In the genomic region with DNA sequence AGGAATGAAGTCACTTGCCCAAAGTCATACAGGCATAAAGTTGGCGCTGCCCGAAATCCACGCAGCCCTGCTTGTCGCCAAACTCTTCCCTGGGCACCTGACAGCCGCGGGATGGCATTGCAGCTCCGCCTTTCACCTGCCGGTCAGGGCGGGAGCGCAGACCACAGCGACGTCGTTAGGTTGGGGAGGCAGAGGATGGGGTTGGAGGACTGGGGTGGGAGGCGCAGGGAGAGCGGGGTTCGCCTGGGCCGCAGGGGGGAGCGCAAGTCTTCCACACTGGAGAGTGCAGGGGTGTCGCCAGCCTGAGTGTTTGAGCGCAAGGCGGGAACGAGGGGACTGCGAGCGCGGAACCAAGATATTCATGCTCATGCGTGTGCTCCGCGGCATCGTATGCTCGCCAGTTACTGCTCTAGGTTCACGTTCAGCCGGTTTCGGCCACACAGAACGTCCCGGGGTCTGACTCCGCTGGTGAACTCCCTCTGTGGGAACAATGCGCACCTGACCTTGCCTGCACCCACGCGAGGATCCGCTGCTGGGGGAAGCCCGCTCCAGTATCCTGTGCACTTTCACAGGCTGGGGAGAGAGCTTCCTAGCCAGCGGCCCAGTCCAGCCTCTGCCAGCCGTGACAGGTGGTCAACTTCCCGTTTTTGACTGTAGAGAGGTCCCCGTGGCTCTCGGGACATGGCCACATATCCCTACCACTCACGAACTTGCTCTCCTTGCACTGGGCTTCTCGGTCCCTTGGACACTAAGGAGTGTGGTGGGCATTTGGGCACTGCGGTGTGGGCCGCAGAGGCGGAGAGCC, we compare ENCODE assay signal across 8 cellular contexts. TPM values are rescaled to one million over a fixed set of nuclear protein-coding genes. Genes with fewer than 3 reads are reported as not detected.
DNase-seq lines count a peak whose midpoint lies in the region; ATAC-seq and TF ChIP-seq lines count a peak whose summit lies in the region.

No MANE protein-coding gene starts in this region.

- DNase-seq in CD4-positive, alpha-beta T cell: no peak
- no peak for DNase-seq in HFF-Myc (ENCODE audit: extremely low read depth, low read depth)
- DNase-seq in activated CD4-positive, alpha-beta memory T cell treated with anti-CD3 and anti-CD28 coated beads for 36 hours: peak; percentile 58
- no peak for DNase-seq in left ventricle myocardium inferior
- peak; percentile 23 for DNase-seq in prostate gland (ENCODE audit: low spot score)
- DNase-seq in cerebellar nuclear complex (lab: John Stamatoyannopoulos, UW): no peak
- no peak for DNase-seq in AG08395 (ENCODE audit: low spot score)

- H3K36me3 ChIP-seq in left ventricle myocardium inferior: no peaks in the 10 kb centered on the region
- H3K36me3 ChIP-seq in prostate gland: no peaks in the 10 kb centered on the region

- intact Hi-C loops in CD4-positive, alpha-beta T cell (cut with DNase I, micrococcal nuclease): loop anchor here (1.0 to 10.0 kb wide), 3 partner anchors 213 to 598 kb away; partner anchors contain the start of genes CHRND (in 1 of the 2) and PRSS56 (in 1 of the 2)
- intact Hi-C loops in activated CD4-positive, alpha-beta memory T cell treated with anti-CD3 and anti-CD28 coated beads for 36 hours (cut with micrococcal nuclease): loop anchor here (2.0 to 5.0 kb wide), 2 partner anchors 212 to 305 kb away; no protein-coding TSS in a partner anchor
- intact Hi-C loops in left ventricle myocardium inferior (cut with micrococcal nuclease) (loop anchor here (5.0 to 10.0 kb wide), 2 partner anchors 215 to 398 kb away; no protein-coding TSS in a partner anchor), prostate gland (cut with DNase I) (loop anchor here (5.0 kb wide), 1 partner anchor 215 kb away; no protein-coding TSS in a partner anchor)

- H3K27ac Mint-ChIP-seq in CD4-positive, alpha-beta T cell: no peak overlapping the region
- no peak overlapping the region for H3K27ac Mint-ChIP-seq in activated CD4-positive, alpha-beta memory T cell treated with anti-CD3 and anti-CD28 coated beads for 36 hours

- H3K36me3 Mint-ChIP-seq in CD4-positive, alpha-beta T cell (ENCODE audit: low read depth): no peaks in the 10 kb centered on the region
- H3K36me3 Mint-ChIP-seq in activated CD4-positive, alpha-beta memory T cell treated with anti-CD3 and anti-CD28 coated beads for 36 hours: no peaks in the 10 kb centered on the region

- TF ChIP-seq CTCF in CD4-positive, alpha-beta T cell (IDR thresholded peaks at IDR 0.05): no peak
- TF ChIP-seq CTCF in HFF-Myc (IDR thresholded peaks at IDR 0.05; ENCODE audit: low read depth, low read length, missing control alignments): no peak
- TF ChIP-seq CTCF in left ventricle myocardium inferior (IDR thresholded peaks at IDR 0.05; ENCODE audit: borderline replicate concordance): no peak
- no peak for TF ChIP-seq CTCF in prostate gland (IDR thresholded peaks at IDR 0.05)

- POLR2A ChIA-PET in CD4-positive, alpha-beta T cell (lab: Charles Lee): no interaction called here
- POLR2A ChIA-PET in activated CD4-positive, alpha-beta memory T cell treated with anti-CD3 and anti-CD28 coated beads for 36 hours (lab: Charles Lee): no interaction called here

- CTCF ChIA-PET in CD4-positive, alpha-beta T cell (lab: Charles Lee): no interaction called here
- CTCF ChIA-PET in activated CD4-positive, alpha-beta memory T cell treated with anti-CD3 and anti-CD28 coated beads for 36 hours (lab: Charles Lee): interaction anchor here (0.6 to 8.6 kb wide), 16 partner anchors 18 to 399 kb away, joined by 3 to 127 read pairs (median 4); no protein-coding TSS in a partner anchor

- no peaks in the 10 kb centered on the region for H3K9me3 ChIP-seq in CD4-positive, alpha-beta T cell (ENCODE audit: control insufficient read depth, low read length)
- H3K9me3 ChIP-seq in left ventricle myocardium inferior (replicated peaks) (no peaks in the 10 kb centered on the region), prostate gland (no peaks in the 10 kb centered on the region)

- H3K27me3 Mint-ChIP-seq in CD4-positive, alpha-beta T cell: peaks cover 52% of the 10 kb centered on the region
- peaks cover 52% of the 10 kb centered on the region for H3K27me3 Mint-ChIP-seq in activated CD4-positive, alpha-beta memory T cell treated with anti-CD3 and anti-CD28 coated beads for 36 hours

- peaks cover 6% of the 10 kb centered on the region for H3K4me1 Mint-ChIP-seq in CD4-positive, alpha-beta T cell (ENCODE audit: low read depth)
- H3K4me1 Mint-ChIP-seq in activated CD4-positive, alpha-beta memory T cell treated with anti-CD3 and anti-CD28 coated beads for 36 hours (ENCODE audit: low read depth): peaks cover 10% of the 10 kb centered on the region

- TF ChIP-seq POLR2A in prostate gland (IDR thresholded peaks at IDR 0.05): no peak

- WGBS in prostate gland: 10% methylated on average over 51 of the region's 51 CpGs

- H3K27me3 ChIP-seq in CD4-positive, alpha-beta T cell (ENCODE audit: control insufficient read depth, insufficient read depth, low read length): peaks cover 58% of the 10 kb centered on the region
- H3K27me3 ChIP-seq in left ventricle myocardium inferior (ENCODE audit: low read depth) (peaks cover 96% of the 10 kb centered on the region), prostate gland (replicated peaks; ENCODE audit: insufficient read depth) (peaks cover 3% of the 10 kb centered on the region)

- H3K4me1 ChIP-seq in left ventricle myocardium inferior (peaks cover 30% of the 10 kb centered on the region), prostate gland (replicated peaks) (peaks cover 6% of the 10 kb centered on the region)

- peak overlapping the region; percentile 66 for H3K4me3 Mint-ChIP-seq in CD4-positive, alpha-beta T cell
- peak overlapping the region; percentile 60 for H3K4me3 Mint-ChIP-seq in activated CD4-positive, alpha-beta memory T cell treated with anti-CD3 and anti-CD28 coated beads for 36 hours

- no peak overlapping the region for H3K27ac ChIP-seq in CD4-positive, alpha-beta T cell (ENCODE audit: low read depth, low read length)
- H3K27ac ChIP-seq in left ventricle myocardium inferior (replicated peaks) (no peak overlapping the region), prostate gland (no peak overlapping the region)

- H3K4me3 ChIP-seq in HFF-Myc (replicated peaks; ENCODE audit: low read depth, low read length) (peak overlapping the region; percentile 38), left ventricle myocardium inferior (peak overlapping the region; percentile 71), prostate gland (peak overlapping the region; percentile 27 to 28)

- ATAC-seq in CD4-positive, alpha-beta T cell (ENCODE audit: poor library complexity): peak; percentile 10
- no peak for ATAC-seq in HG02870 (IDR thresholded peaks at IDR 0.05; ENCODE audit: unreplicated experiment)

- H3K9me3 Mint-ChIP-seq in CD4-positive, alpha-beta T cell: no peaks in the 10 kb centered on the region
- H3K9me3 Mint-ChIP-seq in activated CD4-positive, alpha-beta memory T cell treated with anti-CD3 and anti-CD28 coated beads for 36 hours: no peaks in the 10 kb centered on the region

RNA-seq across cellular contexts. Expression of gene NPPC, which starts 0.8 kb away (rescaled TPM):
- total RNA-seq in CD4-positive, alpha-beta T cell: under 1 TPM in 1 of 2 experiments, not detected in 1; 0.34 TPM
- total RNA-seq in activated CD4-positive, alpha-beta memory T cell treated with anti-CD3 and anti-CD28 coated beads for 36 hours: under 1 TPM in 1 of 2 experiments, not detected in 1; 0.22 TPM
- total RNA-seq in left ventricle myocardium inferior: 3.0 TPM
- 1 to 10 TPM; 3.2 to 6.4 TPM for total RNA-seq in prostate gland

RNA-seq across cellular contexts. Expression of gene DIS3L2, which starts 34.5 kb away (rescaled TPM):
- 10 to 100 TPM; 59.8 to 62.9 TPM for total RNA-seq in CD4-positive, alpha-beta T cell
- 10 to 100 TPM; 20.5 to 25.7 TPM for total RNA-seq in activated CD4-positive, alpha-beta memory T cell treated with anti-CD3 and anti-CD28 coated beads for 36 hours
- total RNA-seq in left ventricle myocardium inferior (17.0 TPM), prostate gland (10 to 100 TPM; 30.1 to 71.3 TPM)

Comparison
In these comparisons a context has a peak if more than half of its experiments do, and no peak if none do; other contexts are left out.
1. DNase-seq: peak in activated CD4-positive, alpha-beta memory T cell treated with anti-CD3 and anti-CD28 coated beads for 36 hours (single experiment) and prostate gland (single experiment); none in CD4-positive, alpha-beta T cell (0 of 10), HFF-Myc (single experiment), left ventricle myocardium inferior (single experiment), cerebellar nuclear complex (0 of 2) and AG08395 (single experiment).
2. Peak in every context shown above with its lines, with median percentiles within 50 percentile points of each other: H3K4me3 ChIP-seq.